19 cellular contexts compared by ENCODE assay signal in the genomic region with DNA sequence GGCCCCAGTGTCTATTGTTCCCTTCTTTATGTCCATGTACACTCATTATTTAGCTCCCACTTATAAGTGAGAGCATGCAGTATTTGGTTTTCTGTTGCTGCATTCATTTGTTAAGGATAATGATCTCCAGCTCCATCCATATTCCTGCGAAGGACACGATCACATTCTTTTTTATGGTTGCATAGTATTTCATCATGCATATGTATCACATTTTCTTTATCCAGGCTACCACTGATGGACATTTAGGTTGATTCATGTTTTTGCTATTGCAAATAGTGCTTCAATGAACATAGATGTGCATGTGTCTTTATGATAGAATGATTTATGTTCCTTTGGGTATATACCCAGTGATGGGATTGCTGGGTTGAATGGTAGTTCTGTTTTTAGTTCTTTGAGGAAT. TPM values are rescaled to one million over a fixed set of nuclear protein-coding genes. Genes with fewer than 3 reads are reported as not detected.
"Had no signal": no experiment of that assay in that cellular context is flagged by ENCODE, and none has a peak within 500 bp of the region (broad histone marks: within the 10 kb centered on the region; RNA-seq: fewer than 3 reads in every experiment).

No MANE protein-coding gene starts in this region.

- H3K27me3 Mint-ChIP-seq: central memory CD8-positive, alpha-beta T cell had no signal

- H3K4me3 Mint-ChIP-seq: central memory CD8-positive, alpha-beta T cell; nephron; stimulated activated naive B cell treated with anti-CD40 and anti-IgM and Interleukin-4, amounts not matched to agents 10 μg/mL and 1 μg/mL and 100 μg/mL, for 72 hours had no signal

- ATAC-seq: stimulated activated naive B cell treated with anti-CD40 and anti-IgM and Interleukin-4, amounts not matched to agents 10 μg/mL and 1 μg/mL and 100 μg/mL, for 72 hours had no signal

- H3K9me3 Mint-ChIP-seq: central memory CD8-positive, alpha-beta T cell; nephron; stimulated activated naive B cell treated with anti-CD40 and anti-IgM and Interleukin-4, amounts not matched to agents 10 μg/mL and 1 μg/mL and 100 μg/mL, for 72 hours had no signal

- H3K36me3 Mint-ChIP-seq: stimulated activated naive B cell treated with anti-CD40 and anti-IgM and Interleukin-4, amounts not matched to agents 10 μg/mL and 1 μg/mL and 100 μg/mL, for 72 hours had no signal

- H3K27ac Mint-ChIP-seq: nephron; stimulated activated naive B cell treated with anti-CD40 and anti-IgM and Interleukin-4, amounts not matched to agents 10 μg/mL and 1 μg/mL and 100 μg/mL, for 72 hours had no signal

- DNase-seq: activated CD4-positive, CD25-positive, alpha-beta regulatory T cell; aorta; brain microvascular endothelial cell; colonic mucosa; hypothalamus; occipital lobe; retina; SK-N-SH; spleen; stimulated activated naive B cell treated with anti-CD40 and anti-IgM and Interleukin-4, amounts not matched to agents 10 μg/mL and 1 μg/mL and 100 μg/mL, for 72 hours; substantia nigra; T-helper 9 cell; tibial artery had no signal

RNA-seq across cellular contexts. Expression of a gene that starts 6.9 kb away (rescaled TPM):
- total RNA-seq: aorta, colonic mucosa, frontal cortex, lung, occipital lobe, posterior vena cava, spleen, urinary bladder had no signal

RNA-seq across cellular contexts. Expression of a gene that starts 31.3 kb away (rescaled TPM):
- total RNA-seq: aorta, colonic mucosa, frontal cortex, lung, occipital lobe, posterior vena cava, spleen, urinary bladder had no signal
